ENCODE assay signal across 8 cellular contexts in the genomic region with DNA sequence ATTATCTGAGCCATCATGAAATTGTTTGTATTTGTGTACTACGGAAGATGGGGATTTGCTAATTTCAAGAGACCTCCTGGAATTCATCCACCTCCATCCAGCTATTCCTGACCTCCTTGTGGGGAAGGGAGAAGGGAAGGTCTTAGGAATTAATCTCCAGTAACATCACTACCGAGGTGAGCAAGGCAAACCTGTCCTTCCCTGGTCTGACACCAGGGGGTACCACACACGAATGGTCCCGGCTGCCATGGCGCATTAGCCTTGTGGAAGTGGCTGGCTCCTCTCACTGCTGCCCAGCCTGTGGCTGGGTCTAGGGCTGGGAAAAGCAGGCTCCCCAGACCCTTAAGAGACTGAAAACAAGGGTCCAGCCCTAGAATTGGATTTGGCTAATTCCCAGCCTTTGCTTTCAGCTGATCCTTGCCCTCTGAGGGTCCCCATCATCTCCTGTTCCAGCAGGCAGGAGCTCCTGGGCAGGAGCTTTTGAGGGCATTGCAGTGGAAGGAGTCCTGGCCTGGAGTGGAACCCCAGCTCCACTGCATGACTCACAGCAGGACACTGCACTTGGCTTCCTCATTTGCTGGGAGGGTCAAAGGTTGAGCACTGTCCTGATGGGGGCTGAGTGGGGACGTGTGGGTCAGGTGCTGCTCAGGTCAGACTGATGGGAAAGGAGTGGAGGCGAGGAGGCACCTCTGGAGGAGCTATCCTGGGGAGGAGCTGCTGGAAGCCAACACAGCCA. TPM values are rescaled to one million over a fixed set of nuclear protein-coding genes. Genes with fewer than 3 reads are reported as not detected.
DNase-seq lines count a peak whose midpoint lies in the region; ATAC-seq and TF ChIP-seq lines count a peak whose summit lies in the region.

No MANE protein-coding gene starts in this region.

- no peaks in the 10 kb centered on the region for H3K4me1 ChIP-seq in Caco-2
- peaks cover 13% of the 10 kb centered on the region for H3K4me1 ChIP-seq in left ventricle myocardium inferior
- H3K4me1 ChIP-seq in thoracic aorta (ENCODE audit: control insufficient read depth in 1 of 2, low read depth in 2 of 2): peaks cover 8 to 22% of the 10 kb centered on the region in 2 donors

- no peaks in the 10 kb centered on the region for H3K4me1 Mint-ChIP-seq in Caco-2 (ENCODE audit: low read depth, unreplicated experiment)
- peaks cover 16% of the 10 kb centered on the region for H3K4me1 Mint-ChIP-seq in HFFc6 (ENCODE audit: low read depth)
- peaks cover 38% of the 10 kb centered on the region for H3K4me1 Mint-ChIP-seq in activated CD4-positive, alpha-beta T cell treated with anti-CD3 and anti-CD28 coated beads, Interleukin-2, amount 10 ng/mL, durations not matched to agents 7 days and 5 days

- H3K4me3 Mint-ChIP-seq in Caco-2 (ENCODE audit: unreplicated experiment): no peak overlapping the region
- no peak overlapping the region for H3K4me3 Mint-ChIP-seq in HFFc6
- H3K4me3 Mint-ChIP-seq in activated CD4-positive, alpha-beta T cell treated with anti-CD3 and anti-CD28 coated beads, Interleukin-2, amount 10 ng/mL, durations not matched to agents 7 days and 5 days: no peak overlapping the region

- DNase-seq in Caco-2 (peak; percentile 14 to 21), HFFc6 (no peak), left ventricle myocardium inferior (no peak), thoracic aorta (ENCODE audit: low spot score) (no peak), G401 (ENCODE audit: low spot score) (no peak)
- peak; percentile 2 for DNase-seq in activated CD4-positive, alpha-beta T cell treated with anti-CD3 and anti-CD28 coated beads, Interleukin-2, amount 10 ng/mL, durations not matched to agents 7 days and 5 days

- intact Hi-C loops in Caco-2 (cut with micrococcal nuclease; ENCODE audit: unreplicated experiment): loop anchor here (5.0 kb wide), 1 partner anchor 37 kb away; the partner anchor contains the start of gene RIMS3
- intact Hi-C loops in left ventricle myocardium inferior (cut with micrococcal nuclease): no loop called here

- no peak for ATAC-seq in thoracic aorta (ENCODE audit: insufficient number of reproducible peaks, low FRiP score, low read depth)
- ATAC-seq in GM19351 (IDR thresholded peaks at IDR 0.05; ENCODE audit: unreplicated experiment): no peak
- no peak for ATAC-seq in HG03457 (IDR thresholded peaks at IDR 0.05; ENCODE audit: unreplicated experiment)

- peaks cover 3% of the 10 kb centered on the region for H3K36me3 Mint-ChIP-seq in Caco-2 (ENCODE audit: insufficient read depth, unreplicated experiment)
- H3K36me3 Mint-ChIP-seq in HFFc6 (ENCODE audit: low read depth): no peaks in the 10 kb centered on the region
- peaks cover 5% of the 10 kb centered on the region for H3K36me3 Mint-ChIP-seq in activated CD4-positive, alpha-beta T cell treated with anti-CD3 and anti-CD28 coated beads, Interleukin-2, amount 10 ng/mL, durations not matched to agents 7 days and 5 days (ENCODE audit: low read depth)

- no TSS peak for BruUV-seq in Caco-2 (replicated peaks; lab: Mats Ljungman, UMichigan)

- H3K9me3 ChIP-seq in Caco-2 (no peaks in the 10 kb centered on the region), left ventricle myocardium inferior (replicated peaks) (no peaks in the 10 kb centered on the region), thoracic aorta (no peaks in the 10 kb centered on the region)

- CTCF ChIA-PET in Caco-2 (lab: Charles Lee): interaction anchor here (0.6 kb wide), 1 partner anchor 256 kb away, joined by 3 read pairs; no protein-coding TSS in a partner anchor
- CTCF ChIA-PET in activated CD4-positive, alpha-beta T cell treated with anti-CD3 and anti-CD28 coated beads, Interleukin-2, amount 10 ng/mL, durations not matched to agents 7 days and 5 days (lab: Charles Lee): interaction anchor here (0.6 to 2.3 kb wide), 7 partner anchors 14 to 361 kb away, joined by 3 to 8 read pairs (median 4); no protein-coding TSS in a partner anchor

- no peak overlapping the region for H3K27ac ChIP-seq in left ventricle myocardium inferior (replicated peaks)
- no peak overlapping the region for H3K27ac ChIP-seq in thoracic aorta

- H3K27me3 ChIP-seq in Caco-2 (replicated peaks; ENCODE audit: control insufficient read depth, insufficient read depth, low read length): no peaks in the 10 kb centered on the region
- H3K27me3 ChIP-seq in left ventricle myocardium inferior (ENCODE audit: low read depth): no peaks in the 10 kb centered on the region
- H3K27me3 ChIP-seq in thoracic aorta (replicated peaks; ENCODE audit: insufficient read depth): no peaks in the 10 kb centered on the region

- in situ Hi-C loops in G401 (cut with HindIII; ENCODE audit: low sequenced_read_pairs): no loop called here

- POLR2A ChIA-PET in Caco-2 (lab: Charles Lee): no interaction called here
- POLR2A ChIA-PET in activated CD4-positive, alpha-beta T cell treated with anti-CD3 and anti-CD28 coated beads, Interleukin-2, amount 10 ng/mL, durations not matched to agents 7 days and 5 days (lab: Charles Lee): no interaction called here

- no peak overlapping the region for H3K4me3 ChIP-seq in Caco-2 (ENCODE audit: low read depth, low read length)
- no peak overlapping the region for H3K4me3 ChIP-seq in left ventricle myocardium inferior
- no peak overlapping the region for H3K4me3 ChIP-seq in thoracic aorta

- H3K27ac Mint-ChIP-seq in Caco-2 (ENCODE audit: unreplicated experiment) (no peak overlapping the region), HFFc6 (no peak overlapping the region)
- H3K27ac Mint-ChIP-seq in activated CD4-positive, alpha-beta T cell treated with anti-CD3 and anti-CD28 coated beads, Interleukin-2, amount 10 ng/mL, durations not matched to agents 7 days and 5 days: peak overlapping the region; percentile 13

- H3K36me3 ChIP-seq in Caco-2 (ENCODE audit: control insufficient read depth, insufficient read depth, low read length): no peaks in the 10 kb centered on the region
- H3K36me3 ChIP-seq in left ventricle myocardium inferior: no peaks in the 10 kb centered on the region
- H3K36me3 ChIP-seq in thoracic aorta: peaks cover 20% of the 10 kb centered on the region

- H3K27me3 Mint-ChIP-seq in Caco-2 (ENCODE audit: insufficient read depth, unreplicated experiment) (no peaks in the 10 kb centered on the region), HFFc6 (ENCODE audit: insufficient read depth) (peaks cover 15% of the 10 kb centered on the region; the same call in 1 of the 2 replicates)
- H3K27me3 Mint-ChIP-seq in activated CD4-positive, alpha-beta T cell treated with anti-CD3 and anti-CD28 coated beads, Interleukin-2, amount 10 ng/mL, durations not matched to agents 7 days and 5 days: no peaks in the 10 kb centered on the region

- H3K9me3 Mint-ChIP-seq in Caco-2 (ENCODE audit: unreplicated experiment) (no peaks in the 10 kb centered on the region), HFFc6 (no peaks in the 10 kb centered on the region)
- H3K9me3 Mint-ChIP-seq in activated CD4-positive, alpha-beta T cell treated with anti-CD3 and anti-CD28 coated beads, Interleukin-2, amount 10 ng/mL, durations not matched to agents 7 days and 5 days: no peaks in the 10 kb centered on the region

- peak in 1 of 2 experiments; percentile 11 for TF ChIP-seq CTCF in Caco-2 (IDR thresholded peaks at IDR 0.05; ENCODE audit: insufficient read depth in 1 of 2, low read depth in 1 of 2, low read length in 1 of 2, severe bottlenecking in 1 of 2, unreplicated experiment in 1 of 2)
- TF ChIP-seq CTCF in HFFc6 (IDR thresholded peaks at IDR 0.05): peak; percentile 76
- TF ChIP-seq CTCF in left ventricle myocardium inferior (IDR thresholded peaks at IDR 0.05; ENCODE audit: borderline replicate concordance): peak; percentile 61
- peak; percentile 19 for TF ChIP-seq CTCF in thoracic aorta (IDR thresholded peaks at IDR 0.05)

RNA-seq across cellular contexts. Expression of gene RIMS3, which starts 34.8 kb away (rescaled TPM):
- total RNA-seq in Caco-2 (2022) (2.8 and 3.1 TPM in 2 replicates), left ventricle myocardium inferior (0.74 TPM), thoracic aorta (10 to 100 TPM; 18.1 to 33.7 TPM)
- total RNA-seq in HFFc6 (2021; fragmentation: NEBNext Ultra II Directional; extraction: Animal tissue kit (Norgen Biotek cat#: 25700)): under 1 TPM in 3 of 6 experiments, not detected in 3; 0.05 to 0.14 (median 0.09) TPM
- total RNA-seq in activated CD4-positive, alpha-beta T cell treated with anti-CD3 and anti-CD28 coated beads, Interleukin-2, amount 10 ng/mL, durations not matched to agents 7 days and 5 days: 1 to 10 TPM; 4.0 to 5.4 TPM
- total RNA-seq in G401 (2014; rRNA removed; shearing (Covaris generic)): 8.2 and 8.9 TPM in 2 replicates

Comparison
In these comparisons a context has a peak if more than half of its experiments do, and no peak if none do; other contexts are left out.
1. DNase-seq: peak in Caco-2 (2 of 2) and activated CD4-positive, alpha-beta T cell treated with anti-CD3 and anti-CD28 coated beads, Interleukin-2, amount 10 ng/mL, durations not matched to agents 7 days and 5 days (single experiment); none in HFFc6 (single experiment), left ventricle myocardium inferior (single experiment), thoracic aorta (single experiment) and G401 (single experiment).